Comparison of ENCODE assay signal across 21 cellular contexts in the genomic region with DNA sequence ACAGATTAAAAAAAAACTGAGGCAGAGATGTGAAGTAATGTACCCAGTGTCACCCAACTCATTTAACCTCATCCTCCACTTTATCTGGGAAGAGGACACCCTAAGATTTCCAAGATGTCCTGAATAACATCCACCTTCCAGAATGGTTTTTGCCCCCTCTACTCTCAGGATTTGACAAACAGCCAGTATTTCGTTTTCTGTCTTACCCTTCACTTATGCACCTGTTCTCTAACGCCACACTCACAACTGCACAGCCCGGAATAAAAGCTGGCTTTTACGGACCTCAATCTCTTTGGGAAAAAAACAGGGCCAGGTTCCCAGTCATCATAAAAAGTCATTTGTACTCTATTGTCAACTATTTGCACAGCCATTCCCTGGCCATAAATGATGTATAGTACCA. TPM values are rescaled to one million over a fixed set of nuclear protein-coding genes. Genes with fewer than 3 reads are reported as not detected.
"Had no signal": no experiment of that assay in that cellular context is flagged by ENCODE, and none has a peak within 500 bp of the region (broad histone marks: within the 10 kb centered on the region; RNA-seq: fewer than 3 reads in every experiment).

No MANE protein-coding gene starts in this region.

- H3K36me3 ChIP-seq: right lobe of liver had no signal

- FAIRE-seq: TTC549 had no signal

- H3K4me3 ChIP-seq: mucosa of descending colon, psoas muscle, right lobe of liver had no signal

- H3K4me1 ChIP-seq: psoas muscle, right lobe of liver had no signal

- H3K9me3 ChIP-seq: mucosa of descending colon, psoas muscle, right lobe of liver had no signal

- H3K9me3 Mint-ChIP-seq: activated B cell treated with CpG ODN at 0.5 μM for 24 hours; activated CD4-positive, alpha-beta T cell treated with anti-CD3 and anti-CD28 coated beads, Interleukin-2, amount 10 ng/mL, durations not matched to agents 24 days and 14 days; activated naive CD4-positive, alpha-beta T cell treated with anti-CD3 and anti-CD28 coated beads for 36 hours; activated T-helper 17 cell treated with anti-CD3 and anti-CD28 coated beads, Interleukin-2, amount 50 U/mL, for 72 hours; immature natural killer cell; stimulated activated memory B cell treated with anti-CD40 and anti-IgM and Interleukin-4, amounts not matched to agents 10 μg/mL and 1 μg/mL and 100 μg/mL, for 72 hours had no signal

- H3K27ac ChIP-seq: psoas muscle, right lobe of liver had no signal

- H3K36me3 Mint-ChIP-seq: immature natural killer cell; stimulated activated memory B cell treated with anti-CD40 and anti-IgM and Interleukin-4, amounts not matched to agents 10 μg/mL and 1 μg/mL and 100 μg/mL, for 72 hours had no signal

- H3K4me1 Mint-ChIP-seq: activated B cell treated with CpG ODN at 0.5 μM for 24 hours; immature natural killer cell; nephron; stimulated activated memory B cell treated with anti-CD40 and anti-IgM and Interleukin-4, amounts not matched to agents 10 μg/mL and 1 μg/mL and 100 μg/mL, for 72 hours had no signal

- H3K27me3 ChIP-seq: right lobe of liver had no signal

- DNase-seq: activated B cell treated with CpG ODN at 0.5 μM for 24 hours; activated CD4-positive, alpha-beta T cell treated with anti-CD3 and anti-CD28 coated beads, Interleukin-2, amount 10 ng/mL, durations not matched to agents 24 days and 14 days; activated CD8-positive, alpha-beta memory T cell treated with anti-CD3 and anti-CD28 coated beads for 24 hours; activated naive CD4-positive, alpha-beta T cell treated with anti-CD3 and anti-CD28 coated beads for 36 hours; erythroblast; glutamatergic neuron; immature natural killer cell; left cardiac atrium; psoas muscle; right lobe of liver; T-helper 2 cell; trophoblast cell had no signal

- H3K4me3 Mint-ChIP-seq: activated B cell treated with CpG ODN at 0.5 μM for 24 hours; activated CD4-positive, alpha-beta T cell treated with anti-CD3 and anti-CD28 coated beads, Interleukin-2, amount 10 ng/mL, durations not matched to agents 24 days and 14 days; activated naive CD4-positive, alpha-beta T cell treated with anti-CD3 and anti-CD28 coated beads for 36 hours; activated T-helper 17 cell treated with anti-CD3 and anti-CD28 coated beads, Interleukin-2, amount 50 U/mL, for 72 hours; immature natural killer cell; nephron; stimulated activated memory B cell treated with anti-CD40 and anti-IgM and Interleukin-4, amounts not matched to agents 10 μg/mL and 1 μg/mL and 100 μg/mL, for 72 hours had no signal

- ATAC-seq: activated T-helper 17 cell treated with anti-CD3 and anti-CD28 coated beads, Interleukin-2, amount 50 U/mL, for 72 hours; left cardiac atrium; psoas muscle; right lobe of liver; stimulated activated memory B cell treated with anti-CD40 and anti-IgM and Interleukin-4, amounts not matched to agents 10 μg/mL and 1 μg/mL and 100 μg/mL, for 72 hours had no signal

RNA-seq across cellular contexts. Expression of gene CEACAM6, which starts 21.2 kb away (rescaled TPM):
- total RNA-seq: activated B cell treated with CpG ODN at 0.5 μM for 24 hours; activated CD4-positive, alpha-beta T cell treated with anti-CD3 and anti-CD28 coated beads, Interleukin-2, amount 10 ng/mL, durations not matched to agents 24 days and 14 days; activated naive CD4-positive, alpha-beta T cell treated with anti-CD3 and anti-CD28 coated beads for 36 hours; activated T-helper 17 cell treated with anti-CD3 and anti-CD28 coated beads, Interleukin-2, amount 50 U/mL, for 72 hours; fibroblast of villous mesenchyme; subcutaneous adipose tissue had no signal

RNA-seq across cellular contexts. Expression of gene CEACAM5, which starts 25.7 kb away (rescaled TPM):
- total RNA-seq: activated B cell treated with CpG ODN at 0.5 μM for 24 hours; activated CD4-positive, alpha-beta T cell treated with anti-CD3 and anti-CD28 coated beads, Interleukin-2, amount 10 ng/mL, durations not matched to agents 24 days and 14 days; activated naive CD4-positive, alpha-beta T cell treated with anti-CD3 and anti-CD28 coated beads for 36 hours; activated T-helper 17 cell treated with anti-CD3 and anti-CD28 coated beads, Interleukin-2, amount 50 U/mL, for 72 hours; fibroblast of villous mesenchyme; left cardiac atrium; omental fat pad; right lobe of liver had no signal

RNA-seq across cellular contexts. Expression of gene CEACAM7, which starts 46.1 kb away (rescaled TPM):
- total RNA-seq: activated B cell treated with CpG ODN at 0.5 μM for 24 hours; activated CD4-positive, alpha-beta T cell treated with anti-CD3 and anti-CD28 coated beads, Interleukin-2, amount 10 ng/mL, durations not matched to agents 24 days and 14 days; activated naive CD4-positive, alpha-beta T cell treated with anti-CD3 and anti-CD28 coated beads for 36 hours; activated T-helper 17 cell treated with anti-CD3 and anti-CD28 coated beads, Interleukin-2, amount 50 U/mL, for 72 hours; cardiac septum; fibroblast of villous mesenchyme; left cardiac atrium; omental fat pad; right lobe of liver had no signal
